Comparison of ENCODE assay signal across 8 cellular contexts in the genomic region with DNA sequence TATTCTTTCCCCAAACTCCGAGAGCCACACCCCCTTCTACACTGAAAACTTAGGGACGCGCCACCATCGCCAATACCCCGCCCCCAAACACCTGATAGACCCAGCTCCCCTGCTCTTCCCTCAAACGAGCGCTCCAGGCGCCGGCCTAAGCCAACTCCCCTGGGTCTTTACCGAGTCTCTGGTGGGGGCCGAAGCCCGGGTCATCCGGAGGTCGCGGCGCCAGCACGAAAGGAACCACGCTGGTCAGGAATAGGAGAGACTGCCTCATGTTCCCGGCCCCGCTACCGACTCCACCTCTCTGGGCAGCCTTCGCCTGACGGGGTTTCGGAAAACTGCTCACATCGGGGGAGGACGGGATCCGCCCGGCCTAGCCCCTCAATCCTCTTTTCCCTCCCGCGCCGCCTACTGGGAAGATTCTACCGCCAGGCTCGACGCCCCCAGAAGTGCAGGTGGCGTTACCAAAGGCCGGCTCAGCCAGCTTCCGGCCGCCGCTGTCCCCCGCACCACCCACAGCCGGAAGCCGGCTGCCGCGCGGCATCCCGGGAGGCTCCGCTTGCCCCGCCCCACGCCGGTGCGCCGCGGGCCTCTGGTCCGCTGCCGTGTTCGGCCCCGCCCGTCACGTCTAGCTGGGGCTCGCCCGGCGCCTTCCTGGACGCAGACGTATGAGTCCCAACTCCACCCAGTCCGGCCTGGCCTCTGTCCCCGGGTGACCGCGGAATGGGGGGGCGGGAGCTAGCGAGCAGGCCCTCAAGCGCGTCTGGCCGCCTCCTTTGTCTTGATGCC. TPM values are rescaled to one million over a fixed set of nuclear protein-coding genes. Genes with fewer than 3 reads are reported as not detected.
DNase-seq lines count a peak whose midpoint lies in the region; ATAC-seq and TF ChIP-seq lines count a peak whose summit lies in the region.

TSS of gene ADAM17 (minus strand) at position 493 of the 783 bp plus-strand sequence. CDS start at position 268, 225 bp downstream.

- H3K9me3 ChIP-seq in T-helper 17 cell (ENCODE audit: control insufficient read depth, low read length, poor library complexity, severe bottlenecking) (no peaks in the 10 kb centered on the region), right atrium auricular region (no peaks in the 10 kb centered on the region), vagina (no peaks in the 10 kb centered on the region)

- peak within 1 kb of the TSS; percentile 99 for H3K4me3 Mint-ChIP-seq in T-helper 17 cell

- intact Hi-C loops in vagina (cut with DNase I): loop anchor here (2.0 kb wide), 1 partner anchor 73 kb away; no protein-coding TSS in a partner anchor

- DNase-seq in NCI-H146 treated with DMSO at 0.1 percent for 48 hours (lab: John Stamatoyannopoulos, UW; ENCODE audit: unreplicated experiment): peak; percentile 90
- peak; percentile 74 to 80 (median 79) for DNase-seq in T-helper 17 cell
- peak; percentile 98 for DNase-seq in right atrium auricular region (ENCODE audit: low spot score)
- DNase-seq in putamen (ENCODE audit: low spot score): peak; percentile 91
- DNase-seq in vagina (ENCODE audit: extremely low spot score in 2 of 2): peak; percentile 97 to 98

- H3K4me1 ChIP-seq in right atrium auricular region: peaks cover 3 to 49% of the 10 kb centered on the region in 2 donors
- peaks cover 58% of the 10 kb centered on the region for H3K4me1 ChIP-seq in vagina

- peak within 1 kb of the TSS; percentile 96 for H3K27ac ChIP-seq in angular gyrus (ENCODE audit: low read depth, low read length)
- H3K27ac ChIP-seq in right atrium auricular region: peak within 1 kb of the TSS; percentile 99
- peak within 1 kb of the TSS; percentile 99 for H3K27ac ChIP-seq in vagina

- H3K36me3 Mint-ChIP-seq in T-helper 17 cell (ENCODE audit: low read depth): peaks cover 7% of the 10 kb centered on the region

- H3K27me3 ChIP-seq in right atrium auricular region (no peaks in the 10 kb centered on the region), vagina (no peaks in the 10 kb centered on the region)

- ATAC-seq in HG02884 (IDR thresholded peaks at IDR 0.05; ENCODE audit: unreplicated experiment): peak; percentile 78
- ATAC-seq in T-helper 17 cell: peak; percentile 90

- peak; percentile 94 for TF ChIP-seq POLR2A in GM15510 (IDR thresholded peaks at IDR 0.05; ENCODE audit: borderline replicate concordance, extremely low read depth, insufficient read length)
- TF ChIP-seq POLR2A in vagina (IDR thresholded peaks at IDR 0.05): peak in 1 of 2 donors; percentile 91

- no peaks in the 10 kb centered on the region for H3K27me3 Mint-ChIP-seq in T-helper 17 cell

- TF ChIP-seq CTCF in right atrium auricular region (IDR thresholded peaks at IDR 0.05) (peak; percentile 54 to 57), vagina (IDR thresholded peaks at IDR 0.05) (peak in 1 of 3 experiments; percentile 64)

- H3K4me1 Mint-ChIP-seq in T-helper 17 cell: peaks cover 37% of the 10 kb centered on the region

- peak within 1 kb of the TSS; percentile 87 to 88 for H3K4me3 ChIP-seq in right atrium auricular region
- peak within 1 kb of the TSS; percentile 77 to 88 for H3K4me3 ChIP-seq in vagina

- H3K27ac Mint-ChIP-seq in T-helper 17 cell: peak within 1 kb of the TSS; percentile 99

- H3K36me3 ChIP-seq in right atrium auricular region (no peaks in the 10 kb centered on the region), vagina (no peaks in the 10 kb centered on the region)

RNA-seq across cellular contexts. Expression of gene ADAM17, which starts in this region (rescaled TPM):
- 10 to 100 TPM; 27.2 to 34.0 TPM for total RNA-seq in T-helper 17 cell
- 10 to 100 TPM; 12.2 to 16.4 TPM for total RNA-seq in right atrium auricular region
- total RNA-seq in vagina: 33.4 TPM

Comparison
In these comparisons a context has a peak if more than half of its experiments do, and no peak if none do; other contexts are left out.
1. Peak in every context shown above with its lines: DNase-seq, ATAC-seq, H3K4me3 ChIP-seq and H3K27ac ChIP-seq.